In the genomic region with DNA sequence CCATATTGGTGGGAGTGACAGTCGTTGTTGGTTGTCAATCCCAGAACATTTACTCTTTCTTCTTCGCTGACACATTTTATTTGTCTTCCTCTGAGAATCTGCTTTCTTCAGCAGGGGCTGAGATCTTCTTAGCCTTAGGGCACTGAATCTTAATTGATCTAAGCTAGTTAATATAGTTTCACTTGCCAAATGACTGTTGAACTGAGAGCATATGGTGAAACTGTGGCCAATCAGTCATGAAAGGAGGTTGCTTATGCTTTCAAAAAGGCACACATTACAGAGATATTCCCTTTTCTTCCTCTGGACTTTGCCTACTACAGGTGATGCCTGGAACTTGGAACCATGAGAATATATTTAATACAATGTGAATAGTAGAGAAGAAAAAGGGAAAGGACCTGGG, we compare ENCODE assay signal across 1 cellular context.
TF ChIP-seq lines count a peak whose summit lies in the region.

No MANE protein-coding gene starts in this region.

TF ChIP-seq in GM12878, 131 proteins besides CTCF, POLR2A, EP300 and RAD21 (continued from another document and continues in another):
- TF ChIP-seq, protein P1, sequence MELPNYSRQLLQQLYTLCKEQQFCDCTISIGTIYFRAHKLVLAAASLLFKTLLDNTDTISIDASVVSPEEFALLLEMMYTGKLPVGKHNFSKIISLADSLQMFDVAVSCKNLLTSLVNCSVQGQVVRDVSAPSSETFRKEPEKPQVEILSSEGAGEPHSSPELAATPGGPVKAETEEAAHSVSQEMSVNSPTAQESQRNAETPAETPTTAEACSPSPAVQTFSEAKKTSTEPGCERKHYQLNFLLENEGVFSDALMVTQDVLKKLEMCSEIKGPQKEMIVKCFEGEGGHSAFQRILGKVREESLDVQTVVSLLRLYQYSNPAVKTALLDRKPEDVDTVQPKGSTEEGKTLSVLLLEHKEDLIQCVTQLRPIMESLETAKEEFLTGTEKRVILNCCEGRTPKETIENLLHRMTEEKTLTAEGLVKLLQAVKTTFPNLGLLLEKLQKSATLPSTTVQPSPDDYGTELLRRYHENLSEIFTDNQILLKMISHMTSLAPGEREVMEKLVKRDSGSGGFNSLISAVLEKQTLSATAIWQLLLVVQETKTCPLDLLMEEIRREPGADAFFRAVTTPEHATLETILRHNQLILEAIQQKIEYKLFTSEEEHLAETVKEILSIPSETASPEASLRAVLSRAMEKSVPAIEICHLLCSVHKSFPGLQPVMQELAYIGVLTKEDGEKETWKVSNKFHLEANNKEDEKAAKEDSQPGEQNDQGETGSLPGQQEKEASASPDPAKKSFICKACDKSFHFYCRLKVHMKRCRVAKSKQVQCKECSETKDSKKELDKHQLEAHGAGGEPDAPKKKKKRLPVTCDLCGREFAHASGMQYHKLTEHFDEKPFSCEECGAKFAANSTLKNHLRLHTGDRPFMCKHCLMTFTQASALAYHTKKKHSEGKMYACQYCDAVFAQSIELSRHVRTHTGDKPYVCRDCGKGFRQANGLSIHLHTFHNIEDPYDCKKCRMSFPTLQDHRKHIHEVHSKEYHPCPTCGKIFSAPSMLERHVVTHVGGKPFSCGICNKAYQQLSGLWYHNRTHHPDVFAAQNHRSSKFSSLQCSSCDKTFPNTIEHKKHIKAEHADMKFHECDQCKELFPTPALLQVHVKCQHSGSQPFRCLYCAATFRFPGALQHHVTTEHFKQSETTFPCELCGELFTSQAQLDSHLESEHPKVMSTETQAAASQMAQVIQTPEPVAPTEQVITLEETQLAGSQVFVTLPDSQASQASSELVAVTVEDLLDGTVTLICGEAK (IDR thresholded peaks at IDR 0.05; ENCODE audit: borderline replicate concordance), result no peak
- TF ChIP-seq FOXK2 (IDR thresholded peaks at IDR 0.05), result no peak
- TF ChIP-seq YY1 (IDR thresholded peaks at IDR 0.05; ENCODE audit: low read depth, low read length), result no peak
- peak in 1 of 2 experiments; percentile 17; a peak in 1 of 4 replicates for TF ChIP-seq BHLHE40 (IDR thresholded peaks at IDR 0.05; ENCODE audit: borderline replicate concordance in 1 of 2, low read depth in 2 of 2, low read length in 1 of 2)
- no peak for TF ChIP-seq HDAC2 (IDR thresholded peaks at IDR 0.05)
- TF ChIP-seq SIN3A (IDR thresholded peaks at IDR 0.05; ENCODE audit: low read depth, low read length), result no peak
- peak; percentile 77; the same call in 1 of the 2 replicates for TF ChIP-seq DPF2 (IDR thresholded peaks at IDR 0.05)
- no peak for TF ChIP-seq BMI1 (IDR thresholded peaks at IDR 0.05; ENCODE audit: borderline replicate concordance)
- TF ChIP-seq NFIC (IDR thresholded peaks at IDR 0.05; ENCODE audit: low read depth, low read length), result 0 out of 2 replicates have a peak, but pooled peaks have one; percentile 31
- TF ChIP-seq, protein P2, sequence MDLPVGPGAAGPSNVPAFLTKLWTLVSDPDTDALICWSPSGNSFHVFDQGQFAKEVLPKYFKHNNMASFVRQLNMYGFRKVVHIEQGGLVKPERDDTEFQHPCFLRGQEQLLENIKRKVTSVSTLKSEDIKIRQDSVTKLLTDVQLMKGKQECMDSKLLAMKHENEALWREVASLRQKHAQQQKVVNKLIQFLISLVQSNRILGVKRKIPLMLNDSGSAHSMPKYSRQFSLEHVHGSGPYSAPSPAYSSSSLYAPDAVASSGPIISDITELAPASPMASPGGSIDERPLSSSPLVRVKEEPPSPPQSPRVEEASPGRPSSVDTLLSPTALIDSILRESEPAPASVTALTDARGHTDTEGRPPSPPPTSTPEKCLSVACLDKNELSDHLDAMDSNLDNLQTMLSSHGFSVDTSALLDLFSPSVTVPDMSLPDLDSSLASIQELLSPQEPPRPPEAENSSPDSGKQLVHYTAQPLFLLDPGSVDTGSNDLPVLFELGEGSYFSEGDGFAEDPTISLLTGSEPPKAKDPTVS (IDR thresholded peaks at IDR 0.05; ENCODE audit: low read depth, low read length), result no peak
- no peak for TF ChIP-seq SMAD1 (IDR thresholded peaks at IDR 0.05; ENCODE audit: low read depth, partially characterized antibody)
- TF ChIP-seq CHD4 (IDR thresholded peaks at IDR 0.05), result no peak
- peak; percentile 83; the same call in 1 of the 2 replicates for TF ChIP-seq BCL11A (IDR thresholded peaks at IDR 0.05; ENCODE audit: low read depth, low read length)
- no peak for TF ChIP-seq EGR1 (IDR thresholded peaks at IDR 0.05; ENCODE audit: borderline replicate concordance in 1 of 2, low read depth in 2 of 2, low read length in 2 of 2)
- TF ChIP-seq, protein P3, sequence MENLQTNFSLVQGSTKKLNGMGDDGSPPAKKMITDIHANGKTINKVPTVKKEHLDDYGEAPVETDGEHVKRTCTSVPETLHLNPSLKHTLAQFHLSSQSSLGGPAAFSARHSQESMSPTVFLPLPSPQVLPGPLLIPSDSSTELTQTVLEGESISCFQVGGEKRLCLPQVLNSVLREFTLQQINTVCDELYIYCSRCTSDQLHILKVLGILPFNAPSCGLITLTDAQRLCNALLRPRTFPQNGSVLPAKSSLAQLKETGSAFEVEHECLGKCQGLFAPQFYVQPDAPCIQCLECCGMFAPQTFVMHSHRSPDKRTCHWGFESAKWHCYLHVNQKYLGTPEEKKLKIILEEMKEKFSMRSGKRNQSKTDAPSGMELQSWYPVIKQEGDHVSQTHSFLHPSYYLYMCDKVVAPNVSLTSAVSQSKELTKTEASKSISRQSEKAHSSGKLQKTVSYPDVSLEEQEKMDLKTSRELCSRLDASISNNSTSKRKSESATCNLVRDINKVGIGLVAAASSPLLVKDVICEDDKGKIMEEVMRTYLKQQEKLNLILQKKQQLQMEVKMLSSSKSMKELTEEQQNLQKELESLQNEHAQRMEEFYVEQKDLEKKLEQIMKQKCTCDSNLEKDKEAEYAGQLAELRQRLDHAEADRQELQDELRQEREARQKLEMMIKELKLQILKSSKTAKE (IDR thresholded peaks at IDR 0.05; ENCODE audit: low read depth, poor library complexity, severe bottlenecking), result no peak
- TF ChIP-seq HDGF (IDR thresholded peaks at IDR 0.05), result no peak
- no peak for TF ChIP-seq MEF2A (IDR thresholded peaks at IDR 0.05; ENCODE audit: insufficient read depth, low read depth, low read length)
- TF ChIP-seq, protein P4, sequence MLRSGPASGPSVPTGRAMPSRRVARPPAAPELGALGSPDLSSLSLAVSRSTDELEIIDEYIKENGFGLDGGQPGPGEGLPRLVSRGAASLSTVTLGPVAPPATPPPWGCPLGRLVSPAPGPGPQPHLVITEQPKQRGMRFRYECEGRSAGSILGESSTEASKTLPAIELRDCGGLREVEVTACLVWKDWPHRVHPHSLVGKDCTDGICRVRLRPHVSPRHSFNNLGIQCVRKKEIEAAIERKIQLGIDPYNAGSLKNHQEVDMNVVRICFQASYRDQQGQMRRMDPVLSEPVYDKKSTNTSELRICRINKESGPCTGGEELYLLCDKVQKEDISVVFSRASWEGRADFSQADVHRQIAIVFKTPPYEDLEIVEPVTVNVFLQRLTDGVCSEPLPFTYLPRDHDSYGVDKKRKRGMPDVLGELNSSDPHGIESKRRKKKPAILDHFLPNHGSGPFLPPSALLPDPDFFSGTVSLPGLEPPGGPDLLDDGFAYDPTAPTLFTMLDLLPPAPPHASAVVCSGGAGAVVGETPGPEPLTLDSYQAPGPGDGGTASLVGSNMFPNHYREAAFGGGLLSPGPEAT (IDR thresholded peaks at IDR 0.05; ENCODE audit: low read depth), result 0 out of 2 replicates have a peak, but pooled peaks have one; percentile 38
- TF ChIP-seq, protein P5, sequence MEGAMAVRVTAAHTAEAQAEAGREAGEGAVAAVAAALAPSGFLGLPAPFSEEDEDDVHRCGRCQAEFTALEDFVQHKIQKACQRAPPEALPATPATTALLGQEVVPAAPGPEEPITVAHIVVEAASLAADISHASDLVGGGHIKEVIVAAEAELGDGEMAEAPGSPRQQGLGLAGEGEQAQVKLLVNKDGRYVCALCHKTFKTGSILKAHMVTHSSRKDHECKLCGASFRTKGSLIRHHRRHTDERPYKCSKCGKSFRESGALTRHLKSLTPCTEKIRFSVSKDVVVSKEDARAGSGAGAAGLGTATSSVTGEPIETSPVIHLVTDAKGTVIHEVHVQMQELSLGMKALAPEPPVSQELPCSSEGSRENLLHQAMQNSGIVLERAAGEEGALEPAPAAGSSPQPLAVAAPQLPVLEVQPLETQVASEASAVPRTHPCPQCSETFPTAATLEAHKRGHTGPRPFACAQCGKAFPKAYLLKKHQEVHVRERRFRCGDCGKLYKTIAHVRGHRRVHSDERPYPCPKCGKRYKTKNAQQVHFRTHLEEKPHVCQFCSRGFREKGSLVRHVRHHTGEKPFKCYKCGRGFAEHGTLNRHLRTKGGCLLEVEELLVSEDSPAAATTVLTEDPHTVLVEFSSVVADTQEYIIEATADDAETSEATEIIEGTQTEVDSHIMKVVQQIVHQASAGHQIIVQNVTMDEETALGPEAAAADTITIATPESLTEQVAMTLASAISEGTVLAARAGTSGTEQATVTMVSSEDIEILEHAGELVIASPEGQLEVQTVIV (IDR thresholded peaks at IDR 0.05; ENCODE audit: borderline replicate concordance, partially characterized antibody), result no peak
- TF ChIP-seq BACH1 (IDR thresholded peaks at IDR 0.05; ENCODE audit: borderline replicate concordance), result no peak
- TF ChIP-seq, protein P6, sequence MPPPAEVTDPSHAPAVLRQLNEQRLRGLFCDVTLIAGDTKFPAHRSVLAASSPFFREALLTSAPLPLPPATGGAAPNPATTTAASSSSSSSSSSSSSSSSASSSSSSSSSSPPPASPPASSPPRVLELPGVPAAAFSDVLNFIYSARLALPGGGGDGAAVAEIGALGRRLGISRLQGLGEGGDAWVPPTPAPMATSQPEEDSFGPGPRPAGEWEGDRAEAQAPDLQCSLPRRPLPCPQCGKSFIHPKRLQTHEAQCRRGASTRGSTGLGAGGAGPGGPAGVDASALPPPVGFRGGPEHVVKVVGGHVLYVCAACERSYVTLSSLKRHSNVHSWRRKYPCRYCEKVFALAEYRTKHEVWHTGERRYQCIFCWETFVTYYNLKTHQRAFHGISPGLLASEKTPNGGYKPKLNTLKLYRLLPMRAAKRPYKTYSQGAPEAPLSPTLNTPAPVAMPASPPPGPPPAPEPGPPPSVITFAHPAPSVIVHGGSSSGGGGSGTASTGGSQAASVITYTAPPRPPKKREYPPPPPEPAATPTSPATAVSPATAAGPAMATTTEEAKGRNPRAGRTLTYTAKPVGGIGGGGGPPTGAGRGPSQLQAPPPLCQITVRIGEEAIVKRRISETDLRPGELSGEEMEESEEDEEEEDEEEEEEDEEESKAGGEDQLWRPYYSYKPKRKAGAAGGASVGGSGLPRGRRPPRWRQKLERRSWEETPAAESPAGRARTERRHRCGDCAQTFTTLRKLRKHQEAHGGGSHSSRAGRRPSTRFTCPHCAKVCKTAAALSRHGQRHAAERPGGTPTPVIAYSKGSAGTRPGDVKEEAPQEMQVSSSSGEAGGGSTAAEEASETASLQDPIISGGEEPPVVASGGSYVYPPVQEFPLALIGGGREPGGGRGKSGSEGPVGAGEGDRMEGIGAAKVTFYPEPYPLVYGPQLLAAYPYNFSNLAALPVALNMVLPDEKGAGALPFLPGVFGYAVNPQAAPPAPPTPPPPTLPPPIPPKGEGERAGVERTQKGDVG (CRISPR knock-in tag; IDR thresholded peaks at IDR 0.05), result no peak
- no peak for TF ChIP-seq PML (IDR thresholded peaks at IDR 0.05; ENCODE audit: low read length)
- no peak for TF ChIP-seq ZNF207 (IDR thresholded peaks at IDR 0.05; ENCODE audit: borderline replicate concordance)
- TF ChIP-seq ZNF24 (IDR thresholded peaks at IDR 0.05), result no peak
- TF ChIP-seq ASH2L (IDR thresholded peaks at IDR 0.05; ENCODE audit: borderline replicate concordance, low read depth), result no peak
- no peak for TF ChIP-seq RCOR1 (conservative IDR thresholded peaks at IDR 0.05; ENCODE audit: low read depth, low read length)
- TF ChIP-seq KDM1A (IDR thresholded peaks at IDR 0.05; ENCODE audit: borderline replicate concordance), result no peak
- no peak for TF ChIP-seq SMC3 (IDR thresholded peaks at IDR 0.05; ENCODE audit: borderline replicate concordance, low read length)
- TF ChIP-seq CBX3 (IDR thresholded peaks at IDR 0.05; ENCODE audit: borderline replicate concordance, low read depth), result no peak
- no peak for TF ChIP-seq TCF12 (IDR thresholded peaks at IDR 0.05; ENCODE audit: low read depth, low read length)
- TF ChIP-seq, protein P7, sequence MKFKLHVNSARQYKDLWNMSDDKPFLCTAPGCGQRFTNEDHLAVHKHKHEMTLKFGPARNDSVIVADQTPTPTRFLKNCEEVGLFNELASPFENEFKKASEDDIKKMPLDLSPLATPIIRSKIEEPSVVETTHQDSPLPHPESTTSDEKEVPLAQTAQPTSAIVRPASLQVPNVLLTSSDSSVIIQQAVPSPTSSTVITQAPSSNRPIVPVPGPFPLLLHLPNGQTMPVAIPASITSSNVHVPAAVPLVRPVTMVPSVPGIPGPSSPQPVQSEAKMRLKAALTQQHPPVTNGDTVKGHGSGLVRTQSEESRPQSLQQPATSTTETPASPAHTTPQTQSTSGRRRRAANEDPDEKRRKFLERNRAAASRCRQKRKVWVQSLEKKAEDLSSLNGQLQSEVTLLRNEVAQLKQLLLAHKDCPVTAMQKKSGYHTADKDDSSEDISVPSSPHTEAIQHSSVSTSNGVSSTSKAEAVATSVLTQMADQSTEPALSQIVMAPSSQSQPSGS (IDR thresholded peaks at IDR 0.05; ENCODE audit: low read length), result no peak; the same call in 1 of the 2 replicates
- no peak for TF ChIP-seq ZNF274 (IDR thresholded peaks at IDR 0.05; ENCODE audit: insufficient read depth, insufficient read length)
- TF ChIP-seq, protein P8, sequence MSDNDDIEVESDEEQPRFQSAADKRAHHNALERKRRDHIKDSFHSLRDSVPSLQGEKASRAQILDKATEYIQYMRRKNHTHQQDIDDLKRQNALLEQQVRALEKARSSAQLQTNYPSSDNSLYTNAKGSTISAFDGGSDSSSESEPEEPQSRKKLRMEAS (IDR thresholded peaks at IDR 0.05; ENCODE audit: low read depth, low read length), result no peak
- TF ChIP-seq, protein P9, sequence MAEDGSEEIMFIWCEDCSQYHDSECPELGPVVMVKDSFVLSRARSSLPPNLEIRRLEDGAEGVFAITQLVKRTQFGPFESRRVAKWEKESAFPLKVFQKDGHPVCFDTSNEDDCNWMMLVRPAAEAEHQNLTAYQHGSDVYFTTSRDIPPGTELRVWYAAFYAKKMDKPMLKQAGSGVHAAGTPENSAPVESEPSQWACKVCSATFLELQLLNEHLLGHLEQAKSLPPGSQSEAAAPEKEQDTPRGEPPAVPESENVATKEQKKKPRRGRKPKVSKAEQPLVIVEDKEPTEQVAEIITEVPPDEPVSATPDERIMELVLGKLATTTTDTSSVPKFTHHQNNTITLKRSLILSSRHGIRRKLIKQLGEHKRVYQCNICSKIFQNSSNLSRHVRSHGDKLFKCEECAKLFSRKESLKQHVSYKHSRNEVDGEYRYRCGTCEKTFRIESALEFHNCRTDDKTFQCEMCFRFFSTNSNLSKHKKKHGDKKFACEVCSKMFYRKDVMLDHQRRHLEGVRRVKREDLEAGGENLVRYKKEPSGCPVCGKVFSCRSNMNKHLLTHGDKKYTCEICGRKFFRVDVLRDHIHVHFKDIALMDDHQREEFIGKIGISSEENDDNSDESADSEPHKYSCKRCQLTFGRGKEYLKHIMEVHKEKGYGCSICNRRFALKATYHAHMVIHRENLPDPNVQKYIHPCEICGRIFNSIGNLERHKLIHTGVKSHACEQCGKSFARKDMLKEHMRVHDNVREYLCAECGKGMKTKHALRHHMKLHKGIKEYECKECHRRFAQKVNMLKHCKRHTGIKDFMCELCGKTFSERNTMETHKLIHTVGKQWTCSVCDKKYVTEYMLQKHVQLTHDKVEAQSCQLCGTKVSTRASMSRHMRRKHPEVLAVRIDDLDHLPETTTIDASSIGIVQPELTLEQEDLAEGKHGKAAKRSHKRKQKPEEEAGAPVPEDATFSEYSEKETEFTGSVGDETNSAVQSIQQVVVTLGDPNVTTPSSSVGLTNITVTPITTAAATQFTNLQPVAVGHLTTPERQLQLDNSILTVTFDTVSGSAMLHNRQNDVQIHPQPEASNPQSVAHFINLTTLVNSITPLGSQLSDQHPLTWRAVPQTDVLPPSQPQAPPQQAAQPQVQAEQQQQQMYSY (CRISPR knock-in tag; IDR thresholded peaks at IDR 0.05), result no peak
- TF ChIP-seq SP1 (IDR thresholded peaks at IDR 0.05; ENCODE audit: low read depth, low read length), result no peak
- TF ChIP-seq ZBED1 (IDR thresholded peaks at IDR 0.05; ENCODE audit: borderline replicate concordance), result no peak
- no peak for TF ChIP-seq NFYA (IDR thresholded peaks at IDR 0.05; ENCODE audit: borderline replicate concordance, low read depth, low read length)
